ENCODE assay signal across 8 cellular contexts in the genomic region with DNA sequence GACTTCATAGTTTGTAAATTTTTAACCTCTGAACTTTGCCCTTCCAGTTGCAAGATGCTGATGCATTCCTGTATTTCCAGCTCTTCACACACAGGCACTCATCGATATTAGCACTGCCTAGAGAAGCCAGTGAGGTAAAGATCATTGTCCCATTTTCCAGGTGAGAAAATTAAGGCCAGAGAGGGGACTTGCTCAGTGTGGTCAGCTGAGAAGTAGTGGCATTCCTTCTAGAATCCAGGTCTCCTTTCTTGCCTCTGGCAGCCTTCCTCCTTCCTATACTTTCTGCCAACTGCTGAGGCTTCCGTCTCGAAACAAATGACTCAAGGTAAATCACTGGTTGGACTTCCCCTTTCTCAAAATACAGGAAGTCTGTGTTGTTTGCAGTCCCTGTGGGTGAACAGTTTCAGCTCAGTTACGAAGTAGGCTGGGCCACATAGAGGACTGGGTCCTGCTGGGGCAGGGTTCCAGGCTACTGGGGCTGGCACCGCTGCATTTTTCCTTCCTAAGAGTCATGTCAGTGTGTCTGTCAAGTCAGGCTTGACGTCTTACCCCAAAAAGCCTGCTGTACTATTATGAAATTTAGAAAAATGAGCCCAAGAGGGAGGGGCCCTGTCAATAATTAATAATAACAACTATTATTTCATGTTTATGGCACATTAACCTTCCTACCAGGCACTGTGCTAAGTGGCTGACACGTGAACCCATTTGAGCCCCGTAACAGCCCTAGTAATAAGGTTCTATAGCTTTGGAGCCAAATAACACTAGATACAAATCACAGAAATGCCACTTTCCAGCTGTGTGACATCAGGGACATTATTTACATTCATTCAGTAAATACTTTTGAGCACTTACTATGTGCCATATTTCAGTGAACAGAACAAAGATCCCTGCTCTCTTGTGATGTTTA. TPM values are rescaled to one million over a fixed set of nuclear protein-coding genes. Genes with fewer than 3 reads are reported as not detected.
DNase-seq lines count a peak whose midpoint lies in the region; ATAC-seq and TF ChIP-seq lines count a peak whose summit lies in the region.

No MANE protein-coding gene starts in this region.

- peak; percentile 80 to 97 for DNase-seq in NOMO-1 (lab: John Stamatoyannopoulos, UW; ENCODE audit: unreplicated experiment in 2 of 2)
- DNase-seq in activated T-cell treated with anti-CD3 and anti-CD28 coated beads for 4 hours = peak; percentile 38
- DNase-seq in fibroblast of the conjunctiva (ENCODE audit: low read depth) = peak; percentile 52
- peak in 1 of 2 donors; percentile 28 for DNase-seq in gastrocnemius medialis
- no peak for DNase-seq in cerebellar cortex (ENCODE audit: low spot score)
- no peak for DNase-seq in retina

- no peaks in the 10 kb centered on the region for H3K9me3 ChIP-seq in gastrocnemius medialis

- TF ChIP-seq CTCF in gastrocnemius medialis (IDR thresholded peaks at IDR 0.05 in 4 of 5, conservative IDR thresholded peaks at IDR 0.05 in 1 of 5) = no peak

- H3K4me3 ChIP-seq in gastrocnemius medialis = no peak overlapping the region

- H3K27ac ChIP-seq in gastrocnemius medialis = peak overlapping the region; percentile 24 to 62 (median 58)

- no peaks in the 10 kb centered on the region for H3K27me3 ChIP-seq in gastrocnemius medialis

- peaks cover 4% of the 10 kb centered on the region in 2 donors for H3K4me1 ChIP-seq in gastrocnemius medialis

- in situ Hi-C loops in gastrocnemius medialis (cut with MboI; ENCODE audit: low sequenced_read_pairs in 4 of 4) = no loop called here

- TF ChIP-seq POLR2A in gastrocnemius medialis (IDR thresholded peaks at IDR 0.05) = peak; percentile 14 to 40

- intact Hi-C loops in gastrocnemius medialis (cut with DNase I; ENCODE audit: low total_unique reads) = no loop called here

- H3K36me3 ChIP-seq in gastrocnemius medialis = no peaks in the 10 kb centered on the region

- peak; percentile 88 for ATAC-seq in GM18517 (IDR thresholded peaks at IDR 0.05; ENCODE audit: unreplicated experiment)
- ATAC-seq in HG02884 (IDR thresholded peaks at IDR 0.05; ENCODE audit: unreplicated experiment) = peak; percentile 84
- peak; percentile 56 to 64 for ATAC-seq in gastrocnemius medialis

RNA-seq across cellular contexts. Expression of a gene that starts 16.6 kb away (rescaled TPM):
- total RNA-seq in gastrocnemius medialis = 10 to 100 TPM; 22.7 to 34.4 (median 28.6) TPM

RNA-seq across cellular contexts. Expression of a gene that starts 55.4 kb away (rescaled TPM):
- total RNA-seq in gastrocnemius medialis = 100 to 1,000 TPM; 125 to 261 (median 152) TPM

Comparison
In these comparisons a context has a peak if more than half of its experiments do, and no peak if none do; other contexts are left out.
1. DNase-seq: peak in NOMO-1 (2 of 2), activated T-cell treated with anti-CD3 and anti-CD28 coated beads for 4 hours (single experiment) and fibroblast of the conjunctiva (single experiment); none in cerebellar cortex (single experiment) and retina (single experiment).
2. Peak in every context shown above with its lines, with median percentiles within 50 percentile points of each other: ATAC-seq.